ENCODE assay signal across 8 cellular contexts in genomic region chr4:112348488-112349158, GRCh38. TPM values are rescaled to one million over a fixed set of nuclear protein-coding genes. Genes with fewer than 3 reads are reported as not detected.
A peak's percentile ranks its signal among the peaks of the same experiment; 100 is the strongest.
DNase-seq lines count a peak whose midpoint lies in the region; ATAC-seq and TF ChIP-seq lines count a peak whose summit lies in the region.

No MANE protein-coding gene starts in this region.

- H3K27ac ChIP-seq in upper lobe of right lung = no peak overlapping the region

- no peaks in the 10 kb centered on the region for H3K9me3 ChIP-seq in upper lobe of right lung

- POLR2A ChIA-PET in BJ (lab: Charles Lee) = no interaction called here

- DNase-seq in BJ (ENCODE audit: low read depth) (peak; percentile 68), NCI-H1417 (lab: John Stamatoyannopoulos, UW) (peak; percentile 68 to 92 (median 79)), astrocyte of the cerebellum (ENCODE audit: low read depth) (no peak), iPS DF 19.7 (ENCODE audit: low read depth, low spot score) (peak; percentile 50), upper lobe of right lung (peak; percentile 63), RPMI8226 (no peak)

- H3K27me3 ChIP-seq in BJ (ENCODE audit: control insufficient read depth, insufficient read depth, low read length) (no peaks in the 10 kb centered on the region), upper lobe of right lung (no peaks in the 10 kb centered on the region)

- H3K4me3 ChIP-seq in BJ (ENCODE audit: low read depth, low read length) = no peak overlapping the region
- H3K4me3 ChIP-seq in astrocyte of the cerebellum (ENCODE audit: low read depth, low read length) = no peak overlapping the region
- peak overlapping the region; percentile 3 for H3K4me3 ChIP-seq in upper lobe of right lung

- peak; percentile 63 for ATAC-seq in upper lobe of right lung
- ATAC-seq in GM21515 (IDR thresholded peaks at IDR 0.05; ENCODE audit: unreplicated experiment) = no peak
- ATAC-seq in HG03432 (IDR thresholded peaks at IDR 0.05; ENCODE audit: unreplicated experiment) = no peak

- in situ Hi-C loops in astrocyte of the cerebellum (cut with HindIII; ENCODE audit: low sequenced_read_pairs) = loop anchor here (25.0 kb wide), 1 partner anchor 214 kb away; no protein-coding TSS in a partner anchor

- H3K4me1 ChIP-seq in upper lobe of right lung = no peaks in the 10 kb centered on the region

- intact Hi-C loops in upper lobe of right lung (cut with DNase I) = no loop called here

- H3K36me3 ChIP-seq in BJ (ENCODE audit: control insufficient read depth, insufficient read depth, low read length) = no peaks in the 10 kb centered on the region
- no peaks in the 10 kb centered on the region for H3K36me3 ChIP-seq in upper lobe of right lung

- CTCF ChIA-PET in BJ (lab: Yijun Ruan, JAX) = interaction anchor here (1.0 to 1.8 kb wide), 4 partner anchors 36 to 344 kb away, joined by 4 to 6 read pairs (median 5); no protein-coding TSS in a partner anchor

- TF ChIP-seq CTCF in BJ (IDR thresholded peaks at IDR 0.05; ENCODE audit: insufficient read depth, low read depth, low read length) (peak; percentile 44), astrocyte of the cerebellum (IDR thresholded peaks at IDR 0.05; ENCODE audit: low read depth, low read length, missing control alignments) (peak; percentile 19), upper lobe of right lung (IDR thresholded peaks at IDR 0.05) (no peak)

RNA-seq across cellular contexts. Expression of gene ALPK1, which starts 51.5 kb away (rescaled TPM):
- 7.6 and 11.8 TPM in 2 replicates for polyA plus RNA-seq in BJ (2011; rRNA removed)
- 10.6 and 11.3 TPM in 2 replicates for polyA minus RNA-seq in BJ (2011; rRNA and poly(A)+ RNA removed)
- total RNA-seq in upper lobe of right lung = 34.3 TPM

Comparison
In these comparisons a context has a peak if more than half of its experiments do, and no peak if none do; other contexts are left out.
1. DNase-seq: peak in BJ (single experiment), NCI-H1417 (3 of 3), iPS DF 19.7 (single experiment) and upper lobe of right lung (single experiment); none in astrocyte of the cerebellum (single experiment) and RPMI8226 (single experiment).